Comparison of ENCODE assay signal across 2 cellular contexts in the genomic region with DNA sequence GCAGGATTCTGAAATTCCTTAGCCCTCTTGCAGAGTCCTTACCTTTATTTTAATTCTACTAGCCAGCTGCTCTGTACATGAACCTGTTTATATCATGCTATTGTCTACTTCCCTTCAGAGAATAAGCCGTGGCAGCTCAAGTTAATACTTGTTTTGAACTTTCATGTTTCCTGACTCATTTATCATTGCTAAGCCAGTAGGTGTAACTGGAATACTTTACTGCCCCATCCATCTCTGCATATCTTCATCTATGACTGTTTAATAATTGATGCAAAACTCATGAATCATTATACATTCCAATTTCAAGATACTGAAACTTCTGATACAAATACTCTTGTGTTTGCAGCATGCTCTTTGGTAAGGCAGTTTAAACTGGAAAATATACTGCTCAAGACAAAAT.
TF ChIP-seq lines count a peak whose summit lies in the region.

No MANE protein-coding gene starts in this region.

TF ChIP-seq in SK-N-SH, 30 proteins besides CTCF, POLR2A, EP300 and RAD21:
- TF ChIP-seq NFIC (IDR thresholded peaks at IDR 0.05; ENCODE audit: borderline replicate concordance) (peak; percentile 43; the same call in 1 of the 2 replicates), FOXJ3 (CRISPR knock-in tag; IDR thresholded peaks at IDR 0.05) (no peak), JUND (IDR thresholded peaks at IDR 0.05) (peak; percentile 68), RFX5 (IDR thresholded peaks at IDR 0.05; ENCODE audit: low read length) (no peak), RXRA (IDR thresholded peaks at IDR 0.05; ENCODE audit: borderline replicate concordance, low read depth) (0 out of 2 replicates have a peak, but pooled peaks have one; percentile 26), GATA2 (CRISPR knock-in tag; IDR thresholded peaks at IDR 0.05) (no peak), RCOR1 (IDR thresholded peaks at IDR 0.05; ENCODE audit: low read length) (no peak), TAF1 (IDR thresholded peaks at IDR 0.05; ENCODE audit: borderline replicate concordance, low read depth, low read length) (no peak), FOSL2 (IDR thresholded peaks at IDR 0.05; ENCODE audit: borderline replicate concordance, low read depth) (peak; percentile 65; the same call in 1 of the 2 replicates), TCF12 (IDR thresholded peaks at IDR 0.05) (peak; percentile 83), TEAD4 (IDR thresholded peaks at IDR 0.05; ENCODE audit: borderline replicate concordance, insufficient read depth) (no peak), FOXM1 (IDR thresholded peaks at IDR 0.05; ENCODE audit: low read depth) (no peak), NRF1 (IDR thresholded peaks at IDR 0.05; ENCODE audit: low read depth, low read length) (no peak), SMC3 (IDR thresholded peaks at IDR 0.05; ENCODE audit: low read depth, low read length) (no peak), POLR2AphosphoS5 (IDR thresholded peaks at IDR 0.05; ENCODE audit: low read depth, low read length) (peak; percentile 37; the same call in 1 of the 2 replicates)
- TF ChIP-seq, protein P1, sequence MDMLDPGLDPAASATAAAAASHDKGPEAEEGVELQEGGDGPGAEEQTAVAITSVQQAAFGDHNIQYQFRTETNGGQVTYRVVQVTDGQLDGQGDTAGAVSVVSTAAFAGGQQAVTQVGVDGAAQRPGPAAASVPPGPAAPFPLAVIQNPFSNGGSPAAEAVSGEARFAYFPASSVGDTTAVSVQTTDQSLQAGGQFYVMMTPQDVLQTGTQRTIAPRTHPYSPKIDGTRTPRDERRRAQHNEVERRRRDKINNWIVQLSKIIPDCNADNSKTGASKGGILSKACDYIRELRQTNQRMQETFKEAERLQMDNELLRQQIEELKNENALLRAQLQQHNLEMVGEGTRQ (IDR thresholded peaks at IDR 0.05; ENCODE audit: borderline replicate concordance, low read depth, low read length): no peak
- TF ChIP-seq, protein P2, sequence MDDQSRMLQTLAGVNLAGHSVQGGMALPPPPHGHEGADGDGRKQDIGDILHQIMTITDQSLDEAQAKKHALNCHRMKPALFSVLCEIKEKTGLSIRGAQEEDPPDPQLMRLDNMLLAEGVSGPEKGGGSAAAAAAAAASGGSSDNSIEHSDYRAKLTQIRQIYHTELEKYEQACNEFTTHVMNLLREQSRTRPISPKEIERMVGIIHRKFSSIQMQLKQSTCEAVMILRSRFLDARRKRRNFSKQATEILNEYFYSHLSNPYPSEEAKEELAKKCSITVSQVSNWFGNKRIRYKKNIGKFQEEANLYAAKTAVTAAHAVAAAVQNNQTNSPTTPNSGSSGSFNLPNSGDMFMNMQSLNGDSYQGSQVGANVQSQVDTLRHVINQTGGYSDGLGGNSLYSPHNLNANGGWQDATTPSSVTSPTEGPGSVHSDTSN (IDR thresholded peaks at IDR 0.05): peak; percentile 88
- TF ChIP-seq, protein P3, sequence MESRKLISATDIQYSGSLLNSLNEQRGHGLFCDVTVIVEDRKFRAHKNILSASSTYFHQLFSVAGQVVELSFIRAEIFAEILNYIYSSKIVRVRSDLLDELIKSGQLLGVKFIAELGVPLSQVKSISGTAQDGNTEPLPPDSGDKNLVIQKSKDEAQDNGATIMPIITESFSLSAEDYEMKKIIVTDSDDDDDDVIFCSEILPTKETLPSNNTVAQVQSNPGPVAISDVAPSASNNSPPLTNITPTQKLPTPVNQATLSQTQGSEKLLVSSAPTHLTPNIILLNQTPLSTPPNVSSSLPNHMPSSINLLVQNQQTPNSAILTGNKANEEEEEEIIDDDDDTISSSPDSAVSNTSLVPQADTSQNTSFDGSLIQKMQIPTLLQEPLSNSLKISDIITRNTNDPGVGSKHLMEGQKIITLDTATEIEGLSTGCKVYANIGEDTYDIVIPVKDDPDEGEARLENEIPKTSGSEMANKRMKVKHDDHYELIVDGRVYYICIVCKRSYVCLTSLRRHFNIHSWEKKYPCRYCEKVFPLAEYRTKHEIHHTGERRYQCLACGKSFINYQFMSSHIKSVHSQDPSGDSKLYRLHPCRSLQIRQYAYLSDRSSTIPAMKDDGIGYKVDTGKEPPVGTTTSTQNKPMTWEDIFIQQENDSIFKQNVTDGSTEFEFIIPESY (IDR thresholded peaks at IDR 0.05; ENCODE audit: borderline replicate concordance, low read depth): no peak

TF ChIP-seq in neural cell, 6 proteins besides CTCF, POLR2A, EP300 and RAD21:
- TF ChIP-seq, protein P4, sequence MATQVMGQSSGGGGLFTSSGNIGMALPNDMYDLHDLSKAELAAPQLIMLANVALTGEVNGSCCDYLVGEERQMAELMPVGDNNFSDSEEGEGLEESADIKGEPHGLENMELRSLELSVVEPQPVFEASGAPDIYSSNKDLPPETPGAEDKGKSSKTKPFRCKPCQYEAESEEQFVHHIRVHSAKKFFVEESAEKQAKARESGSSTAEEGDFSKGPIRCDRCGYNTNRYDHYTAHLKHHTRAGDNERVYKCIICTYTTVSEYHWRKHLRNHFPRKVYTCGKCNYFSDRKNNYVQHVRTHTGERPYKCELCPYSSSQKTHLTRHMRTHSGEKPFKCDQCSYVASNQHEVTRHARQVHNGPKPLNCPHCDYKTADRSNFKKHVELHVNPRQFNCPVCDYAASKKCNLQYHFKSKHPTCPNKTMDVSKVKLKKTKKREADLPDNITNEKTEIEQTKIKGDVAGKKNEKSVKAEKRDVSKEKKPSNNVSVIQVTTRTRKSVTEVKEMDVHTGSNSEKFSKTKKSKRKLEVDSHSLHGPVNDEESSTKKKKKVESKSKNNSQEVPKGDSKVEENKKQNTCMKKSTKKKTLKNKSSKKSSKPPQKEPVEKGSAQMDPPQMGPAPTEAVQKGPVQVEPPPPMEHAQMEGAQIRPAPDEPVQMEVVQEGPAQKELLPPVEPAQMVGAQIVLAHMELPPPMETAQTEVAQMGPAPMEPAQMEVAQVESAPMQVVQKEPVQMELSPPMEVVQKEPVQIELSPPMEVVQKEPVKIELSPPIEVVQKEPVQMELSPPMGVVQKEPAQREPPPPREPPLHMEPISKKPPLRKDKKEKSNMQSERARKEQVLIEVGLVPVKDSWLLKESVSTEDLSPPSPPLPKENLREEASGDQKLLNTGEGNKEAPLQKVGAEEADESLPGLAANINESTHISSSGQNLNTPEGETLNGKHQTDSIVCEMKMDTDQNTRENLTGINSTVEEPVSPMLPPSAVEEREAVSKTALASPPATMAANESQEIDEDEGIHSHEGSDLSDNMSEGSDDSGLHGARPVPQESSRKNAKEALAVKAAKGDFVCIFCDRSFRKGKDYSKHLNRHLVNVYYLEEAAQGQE (IDR thresholded peaks at IDR 0.05; ENCODE audit: borderline replicate concordance): no peak
- TF ChIP-seq TAF1 (IDR thresholded peaks at IDR 0.05; ENCODE audit: low read depth) (no peak), EZH2 (IDR thresholded peaks at IDR 0.05; ENCODE audit: borderline replicate concordance, insufficient read depth, low read length, poor library complexity, severe bottlenecking) (no peak), MXI1 (conservative IDR thresholded peaks at IDR 0.05; ENCODE audit: poor library complexity, severe bottlenecking) (no peak), SMC3 (conservative IDR thresholded peaks at IDR 0.05; ENCODE audit: poor library complexity) (no peak), POLR2AphosphoS5 (IDR thresholded peaks at IDR 0.05) (no peak)
